ENCODE assay signal across 7 cellular contexts in the genomic region with DNA sequence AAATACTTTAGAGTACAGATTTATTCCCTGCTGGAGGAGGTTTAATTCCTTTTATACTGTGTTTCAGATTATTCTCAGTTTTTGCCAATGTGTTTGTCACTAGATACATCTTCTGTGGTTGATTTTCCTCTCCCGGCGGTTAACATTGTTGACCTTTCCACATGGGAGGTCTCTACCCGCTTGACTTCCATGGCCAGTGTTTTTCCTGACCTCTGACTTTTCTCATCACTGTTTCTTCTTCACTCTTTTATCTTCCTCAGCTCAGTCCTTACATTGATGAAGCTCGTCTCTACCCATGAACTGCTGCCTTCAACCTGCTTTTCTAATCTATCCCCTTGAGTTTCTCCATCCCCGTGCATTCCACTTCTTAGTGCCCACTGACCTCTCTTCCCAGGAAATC.
"Had no signal": no experiment of that assay in that cellular context is flagged by ENCODE, and none has a peak within 500 bp of the region (broad histone marks: within the 10 kb centered on the region; RNA-seq: fewer than 3 reads in every experiment).

No MANE protein-coding gene starts in this region.

- H3K4me3 ChIP-seq: K562 had no signal

- ATAC-seq: HepG2, K562 had no signal

- H3K4me1 Mint-ChIP-seq: IgD-negative memory B cell had no signal

- FAIRE-seq: HepG2, HTR-8/SVneo, K562 had no signal

- DNase-seq: IMR-90, KBM-7 had no signal

- H3K36me3 Mint-ChIP-seq: IgD-negative memory B cell had no signal

- H3K27ac ChIP-seq: HL-60 had no signal

- H3K27me3 Mint-ChIP-seq: IgD-negative memory B cell had no signal

- H3K27ac Mint-ChIP-seq: IgD-negative memory B cell had no signal

- H3K4me3 Mint-ChIP-seq: IgD-negative memory B cell had no signal
